ENCODE assay signal across 25 cellular contexts in genomic region chr2:226652983-226653765, GRCh38.
DNase-seq lines count a peak whose midpoint lies in the region; ATAC-seq and TF ChIP-seq lines count a peak whose summit lies in the region.
"Had no signal": no experiment of that assay in that cellular context is flagged by ENCODE, and none has a peak within 500 bp of the region (broad histone marks: within the 10 kb centered on the region; RNA-seq: fewer than 3 reads in every experiment).

No MANE protein-coding gene starts in this region.

- H3K27me3 ChIP-seq in thyroid gland, result no peaks in the 10 kb centered on the region
- H3K27me3 ChIP-seq: cardiac muscle cell, neural progenitor cell had no signal

- H3K4me1 ChIP-seq in thyroid gland, result peaks cover 14 to 53% of the 10 kb centered on the region in 2 donors

- H3K36me3 Mint-ChIP-seq in T-helper 1 cell treated with Interleukin-12 subunit alpha and Interleukin-12 subunit beta and Interleukin-4 antibody, amounts not matched to agents 30 μg/mL and 1 μg/mL, for 36 hours (ENCODE audit: low read depth), result peaks cover 17% of the 10 kb centered on the region
- H3K36me3 Mint-ChIP-seq in activated T-helper 2 cell treated with anti-CD3 and anti-CD28 coated beads, Interferon-gamma antibody, Interleukin-2, Interleukin-4, amounts not matched to agents 10 μg/mL and 5 μg/mL and 100 μg/mL, durations not matched to agents 14 hours and 24 hours and 36 hours (ENCODE audit: low read depth), result peaks cover 12% of the 10 kb centered on the region

- 94 to 100% methylated on average over 1 of the region's 1 CpG for WGBS in thyroid gland, 2 donors

- DNase-seq in T-helper 1 cell (no peak), astrocyte of the hippocampus (ENCODE audit: low read depth, low spot score) (peak; percentile 42), kidney tubule cell (ENCODE audit: low spot score) (peak; percentile 52), NCI-H2196 (lab: John Stamatoyannopoulos, UW; ENCODE audit: unreplicated experiment) (no peak), thyroid gland (no peak)
- DNase-seq in activated T-helper 2 cell treated with anti-CD3 and anti-CD28 coated beads, Interferon-gamma antibody, Interleukin-2, Interleukin-4, amounts not matched to agents 10 μg/mL and 5 μg/mL and 100 μg/mL, durations not matched to agents 14 hours and 24 hours and 36 hours (ENCODE audit: low spot score), result no peak
- DNase-seq: 8988T; activated CD4-positive, alpha-beta T cell treated with anti-CD3 and anti-CD28 coated beads, Interleukin-2, amount 10 ng/mL, durations not matched to agents 7 days and 5 days; activated T-cell treated with anti-CD3 and anti-CD28 coated beads for 4 hours; CD8-positive, alpha-beta memory T cell; effector CD4-positive, alpha-beta T cell; H9; MM.1S; NK-92 treated with Interleukin-12 subunit alpha and Interleukin-12 subunit beta, amount 100 ng/mL, for 24 hours; SHP77 treated with DMSO at 0.1 percent for 48 hours; stimulated activated CD4-positive, alpha-beta T cell treated with anti-CD3 and anti-CD28 coated beads, Interleukin-2, amount 100 ng/mL, for 48 hours; stimulated activated CD8-positive, alpha-beta memory T cell treated with anti-CD3 and anti-CD28 coated beads, Interleukin-4, amount 100 ng/mL, for 48 hours had no signal

- H3K4me3 Mint-ChIP-seq in T-helper 1 cell treated with Interleukin-12 subunit alpha and Interleukin-12 subunit beta and Interleukin-4 antibody, amounts not matched to agents 30 μg/mL and 1 μg/mL, for 36 hours, result no peak overlapping the region
- H3K4me3 Mint-ChIP-seq in activated T-helper 2 cell treated with anti-CD3 and anti-CD28 coated beads, Interferon-gamma antibody, Interleukin-2, Interleukin-4, amounts not matched to agents 10 μg/mL and 5 μg/mL and 100 μg/mL, durations not matched to agents 14 hours and 24 hours and 36 hours (ENCODE audit: low read depth), result no peak overlapping the region
- H3K4me3 Mint-ChIP-seq: activated CD4-positive, alpha-beta T cell treated with anti-CD3 and anti-CD28 coated beads, Interleukin-2, amount 10 ng/mL, durations not matched to agents 7 days and 5 days; activated naive CD8-positive, alpha-beta T cell; CD8-positive, alpha-beta memory T cell; H9; neural progenitor cell had no signal

- no peak overlapping the region for H3K27ac ChIP-seq in thyroid gland
- H3K27ac ChIP-seq: cardiac muscle cell, neural progenitor cell had no signal

- ATAC-seq in GM18519 (IDR thresholded peaks at IDR 0.05; ENCODE audit: low FRiP score, unreplicated experiment), result no peak
- ATAC-seq: sciatic nerve had no signal

- intact Hi-C loops in activated T-helper 2 cell treated with anti-CD3 and anti-CD28 coated beads, Interferon-gamma antibody, Interleukin-2, Interleukin-4, amounts not matched to agents 10 μg/mL and 5 μg/mL and 100 μg/mL, durations not matched to agents 14 hours and 24 hours and 36 hours (cut with micrococcal nuclease), result loop anchor here (5.0 kb wide), 2 partner anchors 184 to 231 kb away; partner anchors contain the start of gene RHBDD1
- intact Hi-C loops in thyroid gland (cut with DNase I), result no loop called here

- H3K36me3 ChIP-seq in thyroid gland, result no peaks in the 10 kb centered on the region
- H3K36me3 ChIP-seq: cardiac muscle cell, neural progenitor cell, thoracic aorta had no signal

- peaks cover 61% of the 10 kb centered on the region for H3K4me1 Mint-ChIP-seq in T-helper 1 cell treated with Interleukin-12 subunit alpha and Interleukin-12 subunit beta and Interleukin-4 antibody, amounts not matched to agents 30 μg/mL and 1 μg/mL, for 36 hours (ENCODE audit: low read depth)
- peaks cover 33% of the 10 kb centered on the region for H3K4me1 Mint-ChIP-seq in activated T-helper 2 cell treated with anti-CD3 and anti-CD28 coated beads, Interferon-gamma antibody, Interleukin-2, Interleukin-4, amounts not matched to agents 10 μg/mL and 5 μg/mL and 100 μg/mL, durations not matched to agents 14 hours and 24 hours and 36 hours (ENCODE audit: low read depth)

- no peaks in the 10 kb centered on the region for H3K27me3 Mint-ChIP-seq in T-helper 1 cell treated with Interleukin-12 subunit alpha and Interleukin-12 subunit beta and Interleukin-4 antibody, amounts not matched to agents 30 μg/mL and 1 μg/mL, for 36 hours (ENCODE audit: low read depth)
- H3K27me3 Mint-ChIP-seq in activated T-helper 2 cell treated with anti-CD3 and anti-CD28 coated beads, Interferon-gamma antibody, Interleukin-2, Interleukin-4, amounts not matched to agents 10 μg/mL and 5 μg/mL and 100 μg/mL, durations not matched to agents 14 hours and 24 hours and 36 hours (ENCODE audit: low read depth), result peaks cover 7% of the 10 kb centered on the region
- H3K27me3 Mint-ChIP-seq: activated naive CD8-positive, alpha-beta T cell had no signal

- peak overlapping the region; percentile 95 for H3K27ac Mint-ChIP-seq in T-helper 1 cell treated with Interleukin-12 subunit alpha and Interleukin-12 subunit beta and Interleukin-4 antibody, amounts not matched to agents 30 μg/mL and 1 μg/mL, for 36 hours
- no peak overlapping the region for H3K27ac Mint-ChIP-seq in activated T-helper 2 cell treated with anti-CD3 and anti-CD28 coated beads, Interferon-gamma antibody, Interleukin-2, Interleukin-4, amounts not matched to agents 10 μg/mL and 5 μg/mL and 100 μg/mL, durations not matched to agents 14 hours and 24 hours and 36 hours
- H3K27ac Mint-ChIP-seq: activated naive CD8-positive, alpha-beta T cell; H9; neural progenitor cell had no signal

- no peak overlapping the region for H3K4me3 ChIP-seq in thyroid gland (replicated peaks in 1 of 3)
- H3K4me3 ChIP-seq: cardiac muscle cell, lung, neural progenitor cell, thoracic aorta had no signal

- no peaks in the 10 kb centered on the region for H3K9me3 ChIP-seq in thyroid gland
- H3K9me3 ChIP-seq: thoracic aorta had no signal

- peaks cover 19% of the 10 kb centered on the region for H3K9me3 Mint-ChIP-seq in T-helper 1 cell treated with Interleukin-12 subunit alpha and Interleukin-12 subunit beta and Interleukin-4 antibody, amounts not matched to agents 30 μg/mL and 1 μg/mL, for 36 hours
- H3K9me3 Mint-ChIP-seq in activated T-helper 2 cell treated with anti-CD3 and anti-CD28 coated beads, Interferon-gamma antibody, Interleukin-2, Interleukin-4, amounts not matched to agents 10 μg/mL and 5 μg/mL and 100 μg/mL, durations not matched to agents 14 hours and 24 hours and 36 hours, result peaks cover 16% of the 10 kb centered on the region

- no peak for TF ChIP-seq POLR2A in thyroid gland (IDR thresholded peaks at IDR 0.05)

- TF ChIP-seq CTCF in thyroid gland (IDR thresholded peaks at IDR 0.05), result no peak

Comparison
In these comparisons a context has a peak if more than half of its experiments do, and no peak if none do; other contexts are left out.
1. DNase-seq: peak in astrocyte of the hippocampus (single experiment) and kidney tubule cell (single experiment); none in T-helper 1 cell (0 of 5), NCI-H2196 (single experiment), activated T-helper 2 cell treated with anti-CD3 and anti-CD28 coated beads, Interferon-gamma antibody, Interleukin-2, Interleukin-4, amounts not matched to agents 10 μg/mL and 5 μg/mL and 100 μg/mL, durations not matched to agents 14 hours and 24 hours and 36 hours (single experiment) and thyroid gland (0 of 2).